In genomic region chr17:78214016-78214705, GRCh38 we compare ENCODE assay signal across 1 cellular context.
TF ChIP-seq lines count a peak whose summit lies in the region.

Gene BIRC5, plus strand, starts transcription at chr17:78214253. Its CDS starts 64 bp downstream, at chr17:78214317.

TF ChIP-seq in HepG2, 621 proteins besides CTCF, POLR2A, EP300 and RAD21 (continued from another document and continues in another):
- TF ChIP-seq REST (IDR thresholded peaks at IDR 0.05; ENCODE audit: borderline replicate concordance in 1 of 2, low read depth in 1 of 2, low read length in 2 of 2) (no peak), ZNF10 (CRISPR knock-in tag; IDR thresholded peaks at IDR 0.05; ENCODE audit: borderline replicate concordance, low read depth) (no peak), SIN3A (IDR thresholded peaks at IDR 0.05; ENCODE audit: borderline replicate concordance, low read depth, low read length) (peak; percentile 99), ZNF746 (CRISPR knock-in tag; IDR thresholded peaks at IDR 0.05) (peak; percentile 46; the same call in 1 of the 2 replicates), SMARCC2 (IDR thresholded peaks at IDR 0.05) (no peak), PRPF4 (IDR thresholded peaks at IDR 0.05; ENCODE audit: low read depth, low read length, poor library complexity, severe bottlenecking) (no peak), ZBTB20 (CRISPR knock-in tag; IDR thresholded peaks at IDR 0.05; ENCODE audit: borderline replicate concordance, low read depth) (peak; percentile 90; the same call in 1 of the 2 replicates), SRSF9 (IDR thresholded peaks at IDR 0.05; ENCODE audit: borderline replicate concordance, insufficient read depth, low read depth, low read length, poor library complexity, severe bottlenecking) (no peak), CCDC6 (CRISPR knock-in tag; IDR thresholded peaks at IDR 0.05) (peak; percentile 96), ZNF772 (CRISPR knock-in tag; IDR thresholded peaks at IDR 0.05) (peak; percentile 87; the same call in 1 of the 2 replicates), ZNF576 (CRISPR knock-in tag; IDR thresholded peaks at IDR 0.05) (no peak), STAG1 (CRISPR knock-in tag; IDR thresholded peaks at IDR 0.05) (peak; percentile 6; the same call in 1 of the 2 replicates), MXI1 (IDR thresholded peaks at IDR 0.05; ENCODE audit: borderline replicate concordance, low read depth, low read length) (peak; percentile 100), MED1 (CRISPR knock-in tag; IDR thresholded peaks at IDR 0.05) (peak; percentile 76), KDM5B (CRISPR knock-in tag; IDR thresholded peaks at IDR 0.05; ENCODE audit: borderline replicate concordance) (peak; percentile 89), GATAD2A (CRISPR knock-in tag; IDR thresholded peaks at IDR 0.05) (peak; percentile 44; the same call in 1 of the 2 replicates), ZBTB3 (CRISPR knock-in tag; IDR thresholded peaks at IDR 0.05; ENCODE audit: borderline replicate concordance, low read depth) (peak; percentile 77), HNF1B (CRISPR knock-in tag; IDR thresholded peaks at IDR 0.05) (peak; percentile 83), SALL1 (CRISPR knock-in tag; IDR thresholded peaks at IDR 0.05) (peak; percentile 79), ETV5 (CRISPR knock-in tag; IDR thresholded peaks at IDR 0.05; ENCODE audit: borderline replicate concordance) (peak; percentile 44; the same call in 1 of the 2 replicates), ZNF710 (CRISPR knock-in tag; IDR thresholded peaks at IDR 0.05; ENCODE audit: borderline replicate concordance) (no peak; the same call in 1 of the 2 replicates), KDM2A (CRISPR knock-in tag; IDR thresholded peaks at IDR 0.05; ENCODE audit: borderline replicate concordance, low read depth) (peak; percentile 96), ZMAT3 (CRISPR knock-in tag; conservative IDR thresholded peaks at IDR 0.05) (0 out of 2 replicates have a peak, but pooled peaks have one; percentile 61), ZNF501 (CRISPR knock-in tag; IDR thresholded peaks at IDR 0.05) (peak; percentile 95), ZBTB14 (CRISPR knock-in tag; IDR thresholded peaks at IDR 0.05) (no peak; the same call in 1 of the 2 replicates), YY1 (IDR thresholded peaks at IDR 0.05; ENCODE audit: insufficient read depth, insufficient replicate concordance, low read depth, low read length) (peak; percentile 92), ONECUT2 (CRISPR knock-in tag; IDR thresholded peaks at IDR 0.05) (no peak), NR2C2 (CRISPR knock-in tag; IDR thresholded peaks at IDR 0.05; ENCODE audit: borderline replicate concordance) (peak; percentile 88), ZNF564 (CRISPR knock-in tag; IDR thresholded peaks at IDR 0.05) (peak; percentile 94), NFE2L2 (IDR thresholded peaks at IDR 0.05; ENCODE audit: low read length) (no peak), SRY (CRISPR knock-in tag; IDR thresholded peaks at IDR 0.05) (0 out of 2 replicates have a peak, but pooled peaks have one; percentile 33), BCL6 (CRISPR knock-in tag; IDR thresholded peaks at IDR 0.05) (peak; percentile 78), HHEX (CRISPR knock-in tag; IDR thresholded peaks at IDR 0.05) (no peak), HNF4G (IDR thresholded peaks at IDR 0.05; ENCODE audit: borderline replicate concordance, low read depth, low read length) (peak; percentile 34; the same call in 1 of the 2 replicates), HNF4G (CRISPR knock-in tag; IDR thresholded peaks at IDR 0.05; ENCODE audit: borderline replicate concordance, low read depth) (no peak), PHF5A (CRISPR knock-in tag; IDR thresholded peaks at IDR 0.05; ENCODE audit: low read depth, unreplicated experiment) (peak; percentile 34), FLYWCH1 (CRISPR knock-in tag; IDR thresholded peaks at IDR 0.05) (peak; percentile 64; the same call in 1 of the 2 replicates), ZNF121 (CRISPR knock-in tag; IDR thresholded peaks at IDR 0.05) (no peak; the same call in 1 of the 2 replicates), ZNF432 (CRISPR knock-in tag; IDR thresholded peaks at IDR 0.05; ENCODE audit: borderline replicate concordance) (no peak), ARNT (IDR thresholded peaks at IDR 0.05) (no peak), ZNF883 (CRISPR knock-in tag; IDR thresholded peaks at IDR 0.05; ENCODE audit: not compliant biosample characterization) (peak; percentile 96), ZNF644 (CRISPR knock-in tag; IDR thresholded peaks at IDR 0.05; ENCODE audit: low read depth) (no peak), TERF1 (CRISPR knock-in tag; IDR thresholded peaks at IDR 0.05) (no peak), POLR2AphosphoS5 (IDR thresholded peaks at IDR 0.05; ENCODE audit: low read depth, low read length) (peak; percentile 67; the same call in 1 of the 2 replicates), FOXO1 (CRISPR knock-in tag; IDR thresholded peaks at IDR 0.05) (peak; percentile 61), MXD3 (CRISPR knock-in tag; IDR thresholded peaks at IDR 0.05) (peak; percentile 71), FOXP1 (IDR thresholded peaks at IDR 0.05) (no peak), FOXP1 (CRISPR knock-in tag; IDR thresholded peaks at IDR 0.05) (0 out of 2 replicates have a peak, but pooled peaks have one; percentile 33), FOSL2 (CRISPR knock-in tag; IDR thresholded peaks at IDR 0.05) (no peak; the same call in 1 of the 2 replicates), ZSCAN21 (CRISPR knock-in tag; IDR thresholded peaks at IDR 0.05; ENCODE audit: borderline replicate concordance) (peak; percentile 95), ZNF354B (CRISPR knock-in tag; IDR thresholded peaks at IDR 0.05) (no peak), ARID5B (CRISPR knock-in tag; IDR thresholded peaks at IDR 0.05) (peak; percentile 68), CC2D1A (CRISPR knock-in tag; IDR thresholded peaks at IDR 0.05) (peak; percentile 86; the same call in 1 of the 2 replicates), SNAPC2 (CRISPR knock-in tag; IDR thresholded peaks at IDR 0.05) (peak; percentile 80; the same call in 1 of the 2 replicates), DR1 (CRISPR knock-in tag; IDR thresholded peaks at IDR 0.05) (peak; percentile 93), ZNF672 (CRISPR knock-in tag; IDR thresholded peaks at IDR 0.05) (no peak), ADNP (CRISPR knock-in tag; IDR thresholded peaks at IDR 0.05) (0 out of 2 replicates have a peak, but pooled peaks have one; percentile 29)
